In genomic region chr2:135736546-135736945, GRCh38 we compare ENCODE assay signal across 31 cellular contexts.
"Had no signal": no experiment of that assay in that cellular context is flagged by ENCODE, and none has a peak within 500 bp of the region (broad histone marks: within the 10 kb centered on the region; RNA-seq: fewer than 3 reads in every experiment).

No MANE protein-coding gene starts in this region.

- H3K27ac Mint-ChIP-seq: activated CD4-positive, alpha-beta memory T cell treated with anti-CD3 and anti-CD28 coated beads for 36 hours; activated CD4-positive, alpha-beta T cell treated with anti-CD3 and anti-CD28 coated beads for 36 hours; activated CD4-positive, alpha-beta T cell treated with anti-CD3 and anti-CD28 coated beads, Interleukin-2, amount 10 ng/mL, durations not matched to agents 24 days and 14 days; activated naive CD4-positive, alpha-beta T cell treated with anti-CD3 and anti-CD28 coated beads, Interleukin-2, amount 10 ng/mL, durations not matched to agents 7 days and 5 days; activated naive CD8-positive, alpha-beta T cell treated with anti-CD3 and anti-CD28 coated beads, Interleukin-2, amount 50 U/mL, for 24 hours; activated T-cell treated with anti-CD3 and anti-CD28 coated beads, Interleukin-2, amount 50 U/mL, for 24 hours; activated T-cell treated with anti-CD3 and anti-CD28 coated beads, Interleukin-2, amount 50 U/mL, for 72 hours; effector memory CD8-positive, alpha-beta T cell; T-helper 17 cell; T-helper 2 cell treated with Interferon-gamma antibody and Interleukin-4, amounts not matched to agents 5 μg/mL and 100 μg/mL, for 36 hours had no signal

- H3K27me3 Mint-ChIP-seq: activated CD4-positive, alpha-beta memory T cell treated with anti-CD3 and anti-CD28 coated beads for 36 hours; activated CD4-positive, alpha-beta T cell treated with anti-CD3 and anti-CD28 coated beads for 36 hours; activated CD4-positive, alpha-beta T cell treated with anti-CD3 and anti-CD28 coated beads, Interleukin-2, amount 10 ng/mL, durations not matched to agents 24 days and 14 days; activated naive CD4-positive, alpha-beta T cell treated with anti-CD3 and anti-CD28 coated beads, Interleukin-2, amount 10 ng/mL, durations not matched to agents 7 days and 5 days; activated naive CD8-positive, alpha-beta T cell treated with anti-CD3 and anti-CD28 coated beads, Interleukin-2, amount 50 U/mL, for 24 hours; activated T-cell treated with anti-CD3 and anti-CD28 coated beads, Interleukin-2, amount 50 U/mL, for 24 hours; effector memory CD8-positive, alpha-beta T cell; T-helper 17 cell had no signal

- H3K27ac ChIP-seq: adrenal gland, body of pancreas, epithelial cell of prostate, esophagus squamous epithelium, WERI-Rb-1 had no signal

- DNase-seq: activated CD4-positive, alpha-beta memory T cell treated with anti-CD3 and anti-CD28 coated beads for 36 hours; activated CD4-positive, alpha-beta T cell treated with anti-CD3 and anti-CD28 coated beads for 36 hours; activated CD4-positive, alpha-beta T cell treated with anti-CD3 and anti-CD28 coated beads, Interleukin-2, amount 10 ng/mL, durations not matched to agents 24 days and 14 days; activated CD4-positive, CD25-positive, alpha-beta regulatory T cell; activated CD4-positive, CD25-positive, alpha-beta regulatory T cell treated with anti-CD3 and anti-CD28 coated beads, Interleukin-2, amount 50 U/mL, for 72 hours; activated CD8-positive, alpha-beta memory T cell treated with anti-CD3 and anti-CD28 coated beads, Interleukin-2, amount 50 U/mL, for 48 hours; activated gamma-delta T cell; activated naive CD4-positive, alpha-beta T cell; activated naive CD4-positive, alpha-beta T cell treated with anti-CD3 and anti-CD28 coated beads, Interleukin-2, amount 10 ng/mL, durations not matched to agents 7 days and 5 days; activated naive CD8-positive, alpha-beta T cell treated with anti-CD3 and anti-CD28 coated beads, Interleukin-2, amount 50 U/mL, for 24 hours; activated T-cell treated with anti-CD3 and anti-CD28 coated beads for 4 hours; activated T-cell treated with anti-CD3 and anti-CD28 coated beads, Interleukin-2, amount 50 U/mL, for 24 hours; activated T-cell treated with anti-CD3 and anti-CD28 coated beads, Interleukin-2, amount 50 U/mL, for 72 hours; adrenal gland; amygdala; aorta; body of pancreas; caudate nucleus; cortex of kidney; dermis blood vessel endothelial cell; effector CD4-positive, alpha-beta T cell; effector memory CD8-positive, alpha-beta T cell; esophagus squamous epithelium; head of caudate nucleus; T-helper 1 cell; T-helper 17 cell; T1000; WERI-Rb-1 had no signal

- H3K4me1 ChIP-seq: adrenal gland, esophagus squamous epithelium had no signal

- H3K36me3 Mint-ChIP-seq: activated CD4-positive, alpha-beta memory T cell treated with anti-CD3 and anti-CD28 coated beads for 36 hours; activated naive CD4-positive, alpha-beta T cell treated with anti-CD3 and anti-CD28 coated beads, Interleukin-2, amount 50 U/mL, for 72 hours had no signal

- H3K4me3 Mint-ChIP-seq: activated CD4-positive, alpha-beta memory T cell treated with anti-CD3 and anti-CD28 coated beads for 36 hours; activated CD4-positive, alpha-beta T cell treated with anti-CD3 and anti-CD28 coated beads for 36 hours; activated CD4-positive, alpha-beta T cell treated with anti-CD3 and anti-CD28 coated beads, Interleukin-2, amount 10 ng/mL, durations not matched to agents 24 days and 14 days; activated naive CD4-positive, alpha-beta T cell treated with anti-CD3 and anti-CD28 coated beads, Interleukin-2, amount 10 ng/mL, durations not matched to agents 7 days and 5 days; activated naive CD8-positive, alpha-beta T cell treated with anti-CD3 and anti-CD28 coated beads, Interleukin-2, amount 50 U/mL, for 24 hours; activated T-cell treated with anti-CD3 and anti-CD28 coated beads, Interleukin-2, amount 50 U/mL, for 24 hours; activated T-cell treated with anti-CD3 and anti-CD28 coated beads, Interleukin-2, amount 50 U/mL, for 72 hours; effector memory CD8-positive, alpha-beta T cell; T-helper 17 cell; T-helper 2 cell treated with Interferon-gamma antibody and Interleukin-4, amounts not matched to agents 5 μg/mL and 100 μg/mL, for 36 hours had no signal

- H3K9me3 ChIP-seq: adrenal gland, body of pancreas, esophagus squamous epithelium had no signal

- H3K27me3 ChIP-seq: adrenal gland, body of pancreas, esophagus squamous epithelium had no signal

- H3K4me3 ChIP-seq: adrenal gland, body of pancreas, esophagus squamous epithelium had no signal

- H3K9me3 Mint-ChIP-seq: activated CD4-positive, alpha-beta memory T cell treated with anti-CD3 and anti-CD28 coated beads for 36 hours; activated T-cell treated with anti-CD3 and anti-CD28 coated beads, Interleukin-2, amount 50 U/mL, for 24 hours had no signal

- H3K36me3 ChIP-seq: adrenal gland, esophagus squamous epithelium, WERI-Rb-1 had no signal

- ATAC-seq: activated CD4-positive, alpha-beta T cell treated with anti-CD3 and anti-CD28 coated beads for 36 hours; activated naive CD4-positive, alpha-beta T cell treated with anti-CD3 and anti-CD28 coated beads, Interleukin-2, amount 50 U/mL, for 72 hours; activated naive CD8-positive, alpha-beta T cell treated with anti-CD3 and anti-CD28 coated beads, Interleukin-2, amount 50 U/mL, for 24 hours; activated T-cell treated with anti-CD3 and anti-CD28 coated beads, Interleukin-2, amount 50 U/mL, for 72 hours; body of pancreas; effector memory CD8-positive, alpha-beta T cell; T-helper 17 cell had no signal
